ENCODE assay signal across 13 cellular contexts in the genomic region with DNA sequence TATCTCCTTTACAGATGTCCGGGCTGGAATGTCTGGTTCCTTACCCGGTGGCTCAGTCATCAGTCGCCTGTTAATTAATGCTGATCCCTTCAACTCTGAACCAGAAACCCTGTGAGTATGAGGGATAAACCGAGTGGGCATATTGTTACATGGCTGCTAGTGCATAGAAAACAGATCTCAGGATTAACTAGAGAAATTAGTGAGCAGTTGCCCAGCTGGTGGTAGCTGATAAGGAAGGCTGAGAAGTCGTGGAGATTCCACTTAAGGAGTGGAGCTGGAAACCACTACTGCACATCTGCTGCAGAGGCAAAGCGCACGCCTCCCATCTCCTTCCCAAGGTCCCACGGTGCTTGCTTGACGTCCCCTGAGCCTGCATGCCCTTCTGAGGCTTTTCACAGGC.
"Had no signal": no experiment of that assay in that cellular context is flagged by ENCODE, and none has a peak within 500 bp of the region (broad histone marks: within the 10 kb centered on the region; RNA-seq: fewer than 3 reads in every experiment).

No MANE protein-coding gene starts in this region.

- DNase-seq: activated CD4-positive, alpha-beta T cell treated with anti-CD3 and anti-CD28 coated beads for 36 hours; activated CD8-positive, alpha-beta memory T cell treated with anti-CD3 and anti-CD28 coated beads, Interleukin-2, amount 50 U/mL, for 4 hours; activated CD8-positive, alpha-beta T cell treated with anti-CD3 and anti-CD28 coated beads for 36 hours; activated naive CD4-positive, alpha-beta T cell treated with anti-CD3 and anti-CD28 coated beads for 36 hours; amniotic stem cell; body of pancreas; hypothalamus; mucosa of descending colon; stimulated activated CD4-positive, alpha-beta T cell treated with anti-CD3 and anti-CD28 coated beads, Interleukin-4, amount 100 ng/mL, for 1 hour; stimulated activated CD8-positive, alpha-beta memory T cell treated with anti-CD3 and anti-CD28 coated beads, Interleukin-4, amount 100 ng/mL, for 48 hours; SW 1271 had no signal

- H3K4me1 ChIP-seq: body of pancreas, tibial nerve had no signal

- ATAC-seq: activated CD4-positive, alpha-beta T cell treated with anti-CD3 and anti-CD28 coated beads for 36 hours; activated CD8-positive, alpha-beta T cell treated with anti-CD3 and anti-CD28 coated beads for 36 hours; body of pancreas; mucosa of descending colon had no signal

- H3K4me3 ChIP-seq: body of pancreas, mucosa of descending colon, tibial nerve had no signal

- H3K27ac ChIP-seq: body of pancreas, tibial nerve, VCaP had no signal

- H3K27me3 ChIP-seq: body of pancreas, tibial nerve had no signal

- H3K9me3 ChIP-seq: body of pancreas, mucosa of descending colon, tibial nerve had no signal
